Comparison of ENCODE assay signal across 23 cellular contexts in the genomic region with DNA sequence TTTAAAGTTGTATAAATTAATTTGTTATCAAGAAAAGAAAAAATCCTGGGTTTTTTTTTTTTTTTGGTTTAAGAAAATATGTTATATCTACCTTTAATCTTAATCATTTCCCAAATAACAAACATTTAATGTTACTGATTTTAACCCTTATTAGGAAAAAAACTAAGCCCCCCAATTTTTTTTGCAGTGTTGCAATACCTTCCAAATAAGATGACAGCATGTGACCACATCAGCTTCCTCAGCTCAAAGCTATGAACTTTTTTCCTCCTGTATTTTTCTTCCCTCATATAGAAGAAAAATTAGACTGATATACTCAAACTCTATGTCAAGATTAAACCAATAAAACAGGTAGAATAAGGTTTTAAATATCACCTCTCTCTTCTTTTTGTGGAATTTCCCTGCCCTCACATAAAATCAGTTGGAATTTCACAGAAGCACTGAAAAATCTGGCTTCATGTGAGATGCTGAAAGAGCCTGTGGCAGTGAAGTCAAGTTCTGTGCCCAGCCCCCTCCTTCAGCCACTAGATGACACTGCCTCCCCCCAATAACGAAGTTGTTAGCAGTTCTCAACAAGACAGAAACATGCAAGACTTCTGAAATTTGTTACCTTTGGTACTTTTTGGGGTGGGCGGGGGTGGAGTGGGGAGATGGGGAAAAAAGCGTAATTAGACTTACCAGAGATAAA. TPM values are rescaled to one million over a fixed set of nuclear protein-coding genes. Genes with fewer than 3 reads are reported as not detected.
A peak's percentile ranks its signal among the peaks of the same experiment; 100 is the strongest.
DNase-seq lines count a peak whose midpoint lies in the region; ATAC-seq and TF ChIP-seq lines count a peak whose summit lies in the region.
"Had no signal": no experiment of that assay in that cellular context is flagged by ENCODE, and none has a peak within 500 bp of the region (broad histone marks: within the 10 kb centered on the region; RNA-seq: fewer than 3 reads in every experiment).

No MANE protein-coding gene starts in this region.

- POLR2A ChIA-PET in A673 (lab: Charles Lee; ENCODE audit: low non-redundant PET): no interaction called here
- POLR2A ChIA-PET in T-cell (lab: Charles Lee): interaction anchor here in 1 of 2 donors (0.6 kb wide), 1 partner anchor 23 kb away, joined by 3 read pairs; no protein-coding TSS in a partner anchor

- BruUV-seq in A673 (replicated peaks; lab: Mats Ljungman, UMichigan): no TSS peak

- H3K4me1 ChIP-seq in A673 (ENCODE audit: insufficient read depth, low read length, poor library complexity, severe bottlenecking) (peaks cover 3% of the 10 kb centered on the region), DND-41 (ENCODE audit: insufficient read depth, low read length) (no peaks in the 10 kb centered on the region), Loucy (ENCODE audit: insufficient read depth, low read length, poor library complexity, severe bottlenecking) (peaks cover 16% of the 10 kb centered on the region)
- H3K4me1 ChIP-seq: Peyer's patch, spleen, thyroid gland had no signal

- H3K27me3 ChIP-seq in A673 (replicated peaks; ENCODE audit: insufficient read depth, low read depth, low read length, poor library complexity): no peaks in the 10 kb centered on the region
- peaks cover 5% of the 10 kb centered on the region for H3K27me3 ChIP-seq in DND-41 (ENCODE audit: insufficient read depth, low read length, poor library complexity)
- H3K27me3 ChIP-seq in Loucy (ENCODE audit: insufficient read depth, low read length, poor library complexity, severe bottlenecking): no peaks in the 10 kb centered on the region
- H3K27me3 ChIP-seq: Peyer's patch had no signal

- 0 out of 2 replicates have a peak, but pooled peaks have one; percentile 24 for TF ChIP-seq CTCF in A673 (conservative IDR thresholded peaks at IDR 0.05; ENCODE audit: low read depth, low read length)
- TF ChIP-seq CTCF in DND-41 (IDR thresholded peaks at IDR 0.05; ENCODE audit: borderline replicate concordance, extremely low read depth, low read length, poor library complexity, severe bottlenecking): peak; percentile 38
- TF ChIP-seq CTCF in Loucy (conservative IDR thresholded peaks at IDR 0.05; ENCODE audit: low read length): peak; percentile 74

- H3K4me1 Mint-ChIP-seq in central memory CD8-positive, alpha-beta T cell: no peaks in the 10 kb centered on the region
- H3K4me1 Mint-ChIP-seq in T-cell: peaks cover 0 to 4% (median 2%) of the 10 kb centered on the region in 3 donors
- H3K4me1 Mint-ChIP-seq: B cell had no signal

- H3K27ac Mint-ChIP-seq in central memory CD8-positive, alpha-beta T cell (ENCODE audit: low read depth): no peak overlapping the region
- no peak overlapping the region for H3K27ac Mint-ChIP-seq in T-cell
- H3K27ac Mint-ChIP-seq: activated CD4-positive, alpha-beta memory T cell treated with anti-CD3 and anti-CD28 coated beads for 36 hours; activated naive CD8-positive, alpha-beta T cell treated with anti-CD3 and anti-CD28 coated beads, Interleukin-2, amount 10 ng/mL, durations not matched to agents 7 days and 5 days; B cell; memory B cell had no signal

- ATAC-seq in DND-41 (ENCODE audit: insufficient read depth, low read depth) (no peak), left colon (no peak), T-cell (replicated peaks in 1 of 4) (no peak), GM21825 (IDR thresholded peaks at IDR 0.05; ENCODE audit: unreplicated experiment) (no peak), GM18907 (IDR thresholded peaks at IDR 0.05; ENCODE audit: unreplicated experiment) (no peak)
- ATAC-seq in central memory CD8-positive, alpha-beta T cell (replicated peaks; ENCODE audit: extremely low read depth, poor library complexity, severe bottlenecking): peak; percentile 28
- ATAC-seq: psoas muscle had no signal

- H3K4me3 Mint-ChIP-seq in central memory CD8-positive, alpha-beta T cell: no peak overlapping the region
- no peak overlapping the region for H3K4me3 Mint-ChIP-seq in T-cell
- H3K4me3 Mint-ChIP-seq: activated CD4-positive, alpha-beta memory T cell treated with anti-CD3 and anti-CD28 coated beads for 36 hours; activated naive CD8-positive, alpha-beta T cell treated with anti-CD3 and anti-CD28 coated beads, Interleukin-2, amount 10 ng/mL, durations not matched to agents 7 days and 5 days; B cell; memory B cell had no signal

- H3K9me3 ChIP-seq in A673 (ENCODE audit: low read depth, low read length, poor library complexity, severe bottlenecking) (no peaks in the 10 kb centered on the region), DND-41 (ENCODE audit: insufficient read depth, low read length, severe bottlenecking) (no peaks in the 10 kb centered on the region), Loucy (ENCODE audit: insufficient read depth, low read depth, low read length) (no peaks in the 10 kb centered on the region)
- H3K9me3 ChIP-seq: Peyer's patch, psoas muscle, thyroid gland had no signal

- no peaks in the 10 kb centered on the region for H3K79me2 ChIP-seq in DND-41 (ENCODE audit: insufficient read depth, low read length)
- H3K79me2 ChIP-seq in Loucy (ENCODE audit: insufficient read depth, low read length): no peaks in the 10 kb centered on the region

- no peak overlapping the region for H3K9ac ChIP-seq in DND-41 (ENCODE audit: low read depth, low read length)
- H3K9ac ChIP-seq in Loucy (ENCODE audit: low read depth, low read length, poor library complexity, severe bottlenecking): peak overlapping the region; percentile 23

- H4K20me1 ChIP-seq in DND-41 (ENCODE audit: insufficient read depth, low read length) (no peaks in the 10 kb centered on the region), Loucy (ENCODE audit: insufficient read depth, low read length, poor library complexity, severe bottlenecking) (no peaks in the 10 kb centered on the region)

- H3F3A ChIP-seq in Loucy (ENCODE audit: low read depth): no peaks in the 10 kb centered on the region

- H3K4me2 ChIP-seq in DND-41 (ENCODE audit: insufficient read depth, low read length): no peak overlapping the region
- no peak overlapping the region for H3K4me2 ChIP-seq in Loucy (ENCODE audit: low read depth, low read length, poor library complexity, severe bottlenecking)

- H3K9me2 ChIP-seq in Loucy (replicated peaks; ENCODE audit: low read depth, low read length): no peaks in the 10 kb centered on the region

- H3K27me3 Mint-ChIP-seq in central memory CD8-positive, alpha-beta T cell: peaks cover 26% of the 10 kb centered on the region
- peaks cover 10 to 13% of the 10 kb centered on the region in 2 donors for H3K27me3 Mint-ChIP-seq in T-cell

- intact Hi-C loops in A673 (cut with micrococcal nuclease; ENCODE audit: unreplicated experiment): no loop called here
- intact Hi-C loops in left colon (cut with DNase I, micrococcal nuclease): loop anchor here in 1 of 2 donors (10.0 kb wide), 1 partner anchor 53 kb away; no protein-coding TSS in a partner anchor

- CTCF ChIA-PET in A673 (lab: Charles Lee) (no interaction called here), T-cell (lab: Charles Lee) (interaction anchor here (0.6 to 3.7 kb wide), 8 partner anchors 9 to 96 kb away, joined by 3 to 20 read pairs (median 10); no protein-coding TSS in a partner anchor)

- no peaks in the 10 kb centered on the region for H3K36me3 Mint-ChIP-seq in central memory CD8-positive, alpha-beta T cell (ENCODE audit: insufficient read depth)
- H3K36me3 Mint-ChIP-seq in T-cell: no peaks in the 10 kb centered on the region
- H3K36me3 Mint-ChIP-seq: activated CD4-positive, alpha-beta memory T cell treated with anti-CD3 and anti-CD28 coated beads for 36 hours; activated naive CD8-positive, alpha-beta T cell treated with anti-CD3 and anti-CD28 coated beads, Interleukin-2, amount 10 ng/mL, durations not matched to agents 7 days and 5 days; memory B cell had no signal

- H3K27ac ChIP-seq in A673 (ENCODE audit: low read depth, low read length, poor library complexity, severe bottlenecking) (no peak overlapping the region), DND-41 (ENCODE audit: low read length) (no peak overlapping the region)
- H3K27ac ChIP-seq: Peyer's patch, psoas muscle, spleen, thyroid gland had no signal

- H2AFZ ChIP-seq in DND-41 (ENCODE audit: low read depth, low read length): no peak overlapping the region
- H2AFZ ChIP-seq in Loucy (ENCODE audit: low read length): no peak overlapping the region

- no peaks in the 10 kb centered on the region for H3K36me3 ChIP-seq in A673 (ENCODE audit: insufficient read depth, low read length, poor library complexity, severe bottlenecking)
- H3K36me3 ChIP-seq in DND-41 (ENCODE audit: insufficient read depth, low read length): no peaks in the 10 kb centered on the region
- no peaks in the 10 kb centered on the region for H3K36me3 ChIP-seq in Loucy (ENCODE audit: insufficient read depth, low read length)
- H3K36me3 ChIP-seq: Peyer's patch, spleen, thyroid gland had no signal

- H3K4me3 ChIP-seq in A673 (ENCODE audit: low read depth, low read length, poor library complexity, severe bottlenecking) (no peak overlapping the region), DND-41 (ENCODE audit: low read depth in 1 of 2, low read length in 2 of 2) (no peak overlapping the region), Loucy (ENCODE audit: low read length, poor library complexity, severe bottlenecking) (no peak overlapping the region)
- H3K4me3 ChIP-seq: Peyer's patch, psoas muscle, spleen, thyroid gland had no signal

- H3K9me3 Mint-ChIP-seq in central memory CD8-positive, alpha-beta T cell: no peaks in the 10 kb centered on the region
- no peaks in the 10 kb centered on the region for H3K9me3 Mint-ChIP-seq in T-cell
- H3K9me3 Mint-ChIP-seq: activated naive CD8-positive, alpha-beta T cell treated with anti-CD3 and anti-CD28 coated beads, Interleukin-2, amount 10 ng/mL, durations not matched to agents 7 days and 5 days had no signal

- DNase-seq in A673 (ENCODE audit: low spot score) (peak; percentile 27), DND-41 (no peak), left colon (no peak), T-cell (no peak)
- DNase-seq in central memory CD8-positive, alpha-beta T cell (ENCODE audit: low spot score in 2 of 2): no peak
- DNase-seq: activated CD4-positive, alpha-beta memory T cell treated with anti-CD3 and anti-CD28 coated beads for 36 hours; activated naive CD8-positive, alpha-beta T cell treated with anti-CD3 and anti-CD28 coated beads, Interleukin-2, amount 10 ng/mL, durations not matched to agents 7 days and 5 days; activated T-cell treated with anti-CD3 and anti-CD28 coated beads, Interleukin-2, amount 50 U/mL, for 48 hours; Calu3; effector CD4-positive, alpha-beta T cell; GDM1; NCI-H1694; NCI-H446; Peyer's patch; psoas muscle; spleen; SW 1271; thyroid gland had no signal

RNA-seq across cellular contexts. Expression of a gene that starts 9.6 kb away (rescaled TPM):
- total RNA-seq in A673 (2021) (24.2 and 25.8 TPM in 2 replicates), left colon (10 to 100 TPM; 17.7 to 21.1 TPM), T-cell (10 to 100 TPM; 27.3 to 35.2 (median 34.4) TPM)

Comparison
In these comparisons a context has a peak if more than half of its experiments do, and no peak if none do; other contexts are left out.
1. CTCF ChIP-seq: peak in every context shown above with its lines; median percentile 74 in Loucy; 38 in DND-41; 24 in A673.